Comparison of ENCODE assay signal across 8 cellular contexts in genomic region chr5:119315516-119315949, GRCh38. TPM values are rescaled to one million over a fixed set of nuclear protein-coding genes. Genes with fewer than 3 reads are reported as not detected.
A peak's percentile ranks its signal among the peaks of the same experiment; 100 is the strongest.
DNase-seq lines count a peak whose midpoint lies in the region; ATAC-seq and TF ChIP-seq lines count a peak whose summit lies in the region.

No MANE protein-coding gene starts in this region.

- no peaks in the 10 kb centered on the region for H3K79me2 ChIP-seq in GM23248 (ENCODE audit: insufficient read depth)
- no peaks in the 10 kb centered on the region for H3K79me2 ChIP-seq in Karpas-422 (ENCODE audit: low read length)

- DNase-seq in NK-92 treated with Interleukin-12 subunit alpha and Interleukin-12 subunit beta, amount 100 ng/mL, for 24 hours (lab: John Stamatoyannopoulos, UW): peak; percentile 34
- DNase-seq in NK-92 (lab: John Stamatoyannopoulos, UW; ENCODE audit: unreplicated experiment) (no peak), GM23248 (peak; percentile 43), Karpas-422 (peak; percentile 81), spleen (peak; percentile 77), NCI-H2029 treated with DMSO at 0.1 percent for 48 hours (lab: John Stamatoyannopoulos, UW) (no peak)

- H3K27ac ChIP-seq in GM23248 (no peak overlapping the region), Karpas-422 (ENCODE audit: low read length) (peak overlapping the region; percentile 44; the same call in 1 of the 2 replicates), VCaP (no peak overlapping the region), spleen (peak overlapping the region; percentile 2 to 88 (median 62))

- no peak overlapping the region for H3K4me3 ChIP-seq in GM23248
- H3K4me3 ChIP-seq in Karpas-422 (ENCODE audit: low read length): no peak overlapping the region
- H3K4me3 ChIP-seq in spleen: peak overlapping the region in 1 of 8 donors; percentile 8

- H3K4me2 ChIP-seq in GM23248 (ENCODE audit: unreplicated experiment) (no peak overlapping the region), Karpas-422 (ENCODE audit: low read depth, low read length, poor library complexity, severe bottlenecking) (peak overlapping the region; percentile 49)

- WGBS in GM23248 (ENCODE audit: low coverage in 1 of 2, low lambda C conversion rate in 2 of 2, missing lambda C conversion rate in 2 of 2), 2 experiments: 14 to 30% methylated on average over 2 of the region's 2 CpGs
- 0 to 2% (median 0%) methylated on average over 2 of the region's 2 CpGs for WGBS in spleen, 5 donors

- no peak overlapping the region for H3K9ac ChIP-seq in GM23248
- H3K9ac ChIP-seq in Karpas-422 (ENCODE audit: low read length): no peak overlapping the region

- no peaks in the 10 kb centered on the region for H3F3A ChIP-seq in GM23248 (ENCODE audit: insufficient read depth)

- intact Hi-C loops in spleen (cut with DNase I; ENCODE audit: low total_unique reads): loop anchor here (10.0 kb wide), 1 partner anchor 89 kb away; no protein-coding TSS in a partner anchor

- no peaks in the 10 kb centered on the region for H3K9me3 ChIP-seq in GM23248 (ENCODE audit: low read depth)
- no peaks in the 10 kb centered on the region for H3K9me3 ChIP-seq in Karpas-422 (ENCODE audit: low read length)
- H3K9me3 ChIP-seq in spleen: no peaks in the 10 kb centered on the region

- H2AFZ ChIP-seq in GM23248 (no peak overlapping the region), Karpas-422 (ENCODE audit: low read length) (no peak overlapping the region)

- H3K27me3 ChIP-seq in GM23248 (replicated peaks; ENCODE audit: insufficient read depth): no peaks in the 10 kb centered on the region
- H3K27me3 ChIP-seq in Karpas-422 (ENCODE audit: low read length): no peaks in the 10 kb centered on the region
- H3K27me3 ChIP-seq in spleen (replicated peaks in 1 of 7): no peaks in the 10 kb centered on the region

- TF ChIP-seq CTCF in VCaP (conservative IDR thresholded peaks at IDR 0.05): peak; percentile 34
- peak in 10 of 11 experiments; percentile 33 to 75 (median 56) for TF ChIP-seq CTCF in spleen (IDR thresholded peaks at IDR 0.05 in 8 of 11, conservative IDR thresholded peaks at IDR 0.05 in 3 of 11)

- TF ChIP-seq POLR2A in spleen (IDR thresholded peaks at IDR 0.05): no peak

- H3K4me1 ChIP-seq in GM23248 (ENCODE audit: insufficient read depth): peaks cover 7% of the 10 kb centered on the region
- peaks cover 64% of the 10 kb centered on the region for H3K4me1 ChIP-seq in Karpas-422 (ENCODE audit: low read length)
- H3K4me1 ChIP-seq in spleen: peaks cover 39 to 100% (median 91%) of the 10 kb centered on the region in 6 donors

- H4K20me1 ChIP-seq in GM23248 (ENCODE audit: insufficient read depth): no peaks in the 10 kb centered on the region
- H4K20me1 ChIP-seq in Karpas-422 (ENCODE audit: insufficient read depth, low read depth, low read length): no peaks in the 10 kb centered on the region

- in situ Hi-C loops in GM23248 (cut with MboI): no loop called here

- peak; percentile 72 for ATAC-seq in esophagus mucosa

- H3K9me2 ChIP-seq in GM23248 (ENCODE audit: insufficient read depth) (no peaks in the 10 kb centered on the region), Karpas-422 (replicated peaks; ENCODE audit: insufficient read depth, low read length) (no peaks in the 10 kb centered on the region)

- no peaks in the 10 kb centered on the region for H3K36me3 ChIP-seq in GM23248 (ENCODE audit: low read depth)
- H3K36me3 ChIP-seq in Karpas-422 (ENCODE audit: insufficient read depth, low read length): no peaks in the 10 kb centered on the region
- no peaks in the 10 kb centered on the region for H3K36me3 ChIP-seq in spleen

RNA-seq across cellular contexts. Expression of gene TNFAIP8, which starts 40.3 kb away (rescaled TPM):
- total RNA-seq in GM23248 (2014; rRNA removed; shearing (Covaris generic)): 9.9 and 14.8 TPM in 2 replicates
- polyA plus RNA-seq in GM23248 (2016; fragmentation: Nextera tagmentation; extraction: Ambion mirVana): 10.3 and 10.4 TPM in 2 replicates
- total RNA-seq in Karpas-422 (2014; rRNA removed; shearing (Covaris generic); ENCODE audit: low replicate concordance): 34.5 and 58.7 TPM in 2 replicates
- total RNA-seq in esophagus mucosa: 15.3 TPM
- 100 to 1,000 TPM in 4 of 7 donors, 10 to 100 TPM in 3; 71.1 to 113 (median 102) TPM for total RNA-seq in spleen
- 100 to 1,000 TPM in 2 of 3 donors, 10 to 100 TPM in 1; 91.9 to 123 (median 100) TPM for polyA plus RNA-seq in spleen

Comparison
In these comparisons a context has a peak if more than half of its experiments do, and no peak if none do; other contexts are left out.
1. DNase-seq: peak in NK-92 treated with Interleukin-12 subunit alpha and Interleukin-12 subunit beta, amount 100 ng/mL, for 24 hours (single experiment), GM23248 (single experiment), Karpas-422 (single experiment) and spleen (single experiment); none in NK-92 (single experiment) and NCI-H2029 treated with DMSO at 0.1 percent for 48 hours (single experiment).
2. H3K27ac ChIP-seq: peak in Karpas-422 (single experiment) and spleen (8 of 8); none in GM23248 (single experiment) and VCaP (single experiment).